In the genomic region with DNA sequence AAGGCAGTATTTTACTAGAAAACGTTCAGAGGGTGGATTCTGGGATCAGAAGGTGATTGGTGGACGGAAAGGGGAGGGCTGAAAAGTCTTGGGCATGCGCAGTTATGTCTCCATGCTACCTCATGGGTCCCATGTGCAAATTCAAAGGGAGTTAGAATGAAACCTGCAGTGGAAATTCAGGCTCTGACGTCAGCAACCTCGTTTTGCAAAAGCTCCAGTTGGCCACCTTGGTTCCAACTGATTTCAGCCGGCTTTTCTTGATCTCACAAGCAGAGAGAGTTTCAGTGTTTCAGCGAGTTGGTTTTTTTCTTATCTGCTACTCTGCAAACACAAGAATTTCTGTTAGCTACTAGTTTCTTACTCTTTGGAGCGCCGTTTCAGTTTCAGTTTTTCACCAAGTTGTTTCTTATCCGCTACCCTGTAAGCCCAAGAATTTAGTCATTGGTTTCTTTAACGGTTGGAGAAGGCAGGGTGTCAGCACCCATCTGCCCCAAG, we compare ENCODE assay signal across 13 cellular contexts.
DNase-seq lines count a peak whose midpoint lies in the region; ATAC-seq lines count a peak whose summit lies in the region.
"Had no signal": no experiment of that assay in that cellular context is flagged by ENCODE, and none has a peak within 500 bp of the region (broad histone marks: within the 10 kb centered on the region; RNA-seq: fewer than 3 reads in every experiment).

No MANE protein-coding gene starts in this region.

- CTCF ChIA-PET in activated CD4-positive, alpha-beta memory T cell treated with anti-CD3 and anti-CD28 coated beads for 36 hours (lab: Charles Lee), result no interaction called here

- no peak overlapping the region for H3K4me3 ChIP-seq in H7 (ENCODE audit: insufficient read depth, low read depth, low read length)

- H3K4me1 Mint-ChIP-seq in activated CD4-positive, alpha-beta T cell treated with anti-CD3 and anti-CD28 coated beads, Interleukin-2, amount 10 ng/mL, durations not matched to agents 24 days and 14 days, result no peaks in the 10 kb centered on the region
- no peaks in the 10 kb centered on the region for H3K4me1 Mint-ChIP-seq in activated CD4-positive, alpha-beta memory T cell treated with anti-CD3 and anti-CD28 coated beads for 36 hours (ENCODE audit: low read depth)
- no peaks in the 10 kb centered on the region for H3K4me1 Mint-ChIP-seq in memory B cell

- intact Hi-C loops in activated CD4-positive, alpha-beta T cell treated with anti-CD3 and anti-CD28 coated beads, Interleukin-2, amount 10 ng/mL, durations not matched to agents 24 days and 14 days (cut with micrococcal nuclease), result no loop called here
- intact Hi-C loops in activated CD4-positive, alpha-beta memory T cell treated with anti-CD3 and anti-CD28 coated beads for 36 hours (cut with micrococcal nuclease), result no loop called here

- H3K36me3 ChIP-seq in H7 (replicated peaks; ENCODE audit: control insufficient read depth, insufficient read depth, low read length), result no peaks in the 10 kb centered on the region
- H3K36me3 ChIP-seq: spleen had no signal

- no peak overlapping the region for H3K4me3 Mint-ChIP-seq in activated CD4-positive, alpha-beta T cell treated with anti-CD3 and anti-CD28 coated beads, Interleukin-2, amount 10 ng/mL, durations not matched to agents 24 days and 14 days
- no peak overlapping the region for H3K4me3 Mint-ChIP-seq in activated CD4-positive, alpha-beta memory T cell treated with anti-CD3 and anti-CD28 coated beads for 36 hours
- peak overlapping the region; percentile 48 for H3K4me3 Mint-ChIP-seq in memory B cell
- H3K4me3 Mint-ChIP-seq: activated T-cell treated with anti-CD3 and anti-CD28 coated beads, Interleukin-2, amount 50 U/mL, for 4 hours; H9 had no signal

- H3K27ac Mint-ChIP-seq in activated CD4-positive, alpha-beta T cell treated with anti-CD3 and anti-CD28 coated beads, Interleukin-2, amount 10 ng/mL, durations not matched to agents 24 days and 14 days, result no peak overlapping the region
- no peak overlapping the region for H3K27ac Mint-ChIP-seq in activated CD4-positive, alpha-beta memory T cell treated with anti-CD3 and anti-CD28 coated beads for 36 hours
- H3K27ac Mint-ChIP-seq in memory B cell, result no peak overlapping the region

- ATAC-seq in GM21526 (IDR thresholded peaks at IDR 0.05; ENCODE audit: low FRiP score, unreplicated experiment), result peak; percentile 58
- ATAC-seq in memory B cell (ENCODE audit: low read depth), result no peak

- no peaks in the 10 kb centered on the region for H3K9me3 Mint-ChIP-seq in activated CD4-positive, alpha-beta T cell treated with anti-CD3 and anti-CD28 coated beads, Interleukin-2, amount 10 ng/mL, durations not matched to agents 24 days and 14 days
- no peaks in the 10 kb centered on the region for H3K9me3 Mint-ChIP-seq in activated CD4-positive, alpha-beta memory T cell treated with anti-CD3 and anti-CD28 coated beads for 36 hours
- H3K9me3 Mint-ChIP-seq in memory B cell, result peaks cover 2% of the 10 kb centered on the region
- H3K9me3 Mint-ChIP-seq: activated T-cell treated with anti-CD3 and anti-CD28 coated beads, Interleukin-2, amount 50 U/mL, for 4 hours had no signal

- no peaks in the 10 kb centered on the region for H3K36me3 Mint-ChIP-seq in activated CD4-positive, alpha-beta T cell treated with anti-CD3 and anti-CD28 coated beads, Interleukin-2, amount 10 ng/mL, durations not matched to agents 24 days and 14 days (ENCODE audit: low read depth)
- no peaks in the 10 kb centered on the region for H3K36me3 Mint-ChIP-seq in activated CD4-positive, alpha-beta memory T cell treated with anti-CD3 and anti-CD28 coated beads for 36 hours
- H3K36me3 Mint-ChIP-seq in memory B cell, result no peaks in the 10 kb centered on the region

- DNase-seq in activated CD4-positive, alpha-beta T cell treated with anti-CD3 and anti-CD28 coated beads, Interleukin-2, amount 50 U/mL, for 48 hours, result peak; percentile 37 to 45
- DNase-seq in activated CD4-positive, alpha-beta T cell treated with anti-CD3 and anti-CD28 coated beads, Interleukin-2, amount 10 ng/mL, durations not matched to agents 24 days and 14 days, result no peak
- DNase-seq in activated CD4-positive, alpha-beta memory T cell treated with anti-CD3 and anti-CD28 coated beads for 36 hours, result peak; percentile 29
- no peak for DNase-seq in memory B cell (ENCODE audit: low spot score in 2 of 2)
- DNase-seq in CD1c-positive myeloid dendritic cell (ENCODE audit: extremely low spot score), result no peak
- DNase-seq in DMS53 (lab: John Stamatoyannopoulos, UW), result no peak
- no peak for DNase-seq in H7
- DNase-seq: activated T-cell treated with anti-CD3 and anti-CD28 coated beads, Interleukin-2, amount 50 U/mL, for 4 hours; H9; head of caudate nucleus; NCI-H1694 treated with DMSO at 0.1 percent for 48 hours; spleen had no signal

- H3K27me3 ChIP-seq in H7 (ENCODE audit: control insufficient read depth, insufficient read depth, low read length), result no peaks in the 10 kb centered on the region; the same call in 1 of the 2 replicates

- POLR2A ChIA-PET in activated CD4-positive, alpha-beta memory T cell treated with anti-CD3 and anti-CD28 coated beads for 36 hours (lab: Charles Lee), result no interaction called here

- H3K27me3 Mint-ChIP-seq in activated CD4-positive, alpha-beta T cell treated with anti-CD3 and anti-CD28 coated beads, Interleukin-2, amount 10 ng/mL, durations not matched to agents 24 days and 14 days, result peaks cover 14% of the 10 kb centered on the region
- H3K27me3 Mint-ChIP-seq in activated CD4-positive, alpha-beta memory T cell treated with anti-CD3 and anti-CD28 coated beads for 36 hours, result peaks cover 16% of the 10 kb centered on the region
- H3K27me3 Mint-ChIP-seq in memory B cell, result peaks cover 20% of the 10 kb centered on the region

Comparison
In these comparisons a context has a peak if more than half of its experiments do, and no peak if none do; other contexts are left out.
1. DNase-seq: peak in activated CD4-positive, alpha-beta T cell treated with anti-CD3 and anti-CD28 coated beads, Interleukin-2, amount 50 U/mL, for 48 hours (2 of 2) and activated CD4-positive, alpha-beta memory T cell treated with anti-CD3 and anti-CD28 coated beads for 36 hours (single experiment); none in activated CD4-positive, alpha-beta T cell treated with anti-CD3 and anti-CD28 coated beads, Interleukin-2, amount 10 ng/mL, durations not matched to agents 24 days and 14 days (single experiment), memory B cell (0 of 2), CD1c-positive myeloid dendritic cell (single experiment), DMS53 (single experiment) and H7 (single experiment).